ENCODE assay signal across 23 cellular contexts in genomic region chr14:90184571-90185266, GRCh38.
"Had no signal": no experiment of that assay in that cellular context is flagged by ENCODE, and none has a peak within 500 bp of the region (broad histone marks: within the 10 kb centered on the region; RNA-seq: fewer than 3 reads in every experiment).

No MANE protein-coding gene starts in this region.

- H3K36me3 ChIP-seq: Peyer's patch had no signal

- H3K4me1 Mint-ChIP-seq: activated CD4-positive, alpha-beta T cell treated with anti-CD3 and anti-CD28 coated beads, Interleukin-2, amount 10 ng/mL, durations not matched to agents 7 days and 5 days; brain; T-helper 17 cell had no signal

- H3K27me3 ChIP-seq: Peyer's patch had no signal

- H3K4me3 ChIP-seq: Peyer's patch had no signal

- DNase-seq: activated CD4-positive, alpha-beta memory T cell treated with anti-CD3 and anti-CD28 coated beads for 36 hours; activated CD4-positive, alpha-beta T cell treated with anti-CD3 and anti-CD28 coated beads, Interleukin-2, amount 10 ng/mL, durations not matched to agents 7 days and 5 days; activated CD4-positive, CD25-positive, alpha-beta regulatory T cell; activated CD8-positive, alpha-beta memory T cell treated with anti-CD3 and anti-CD28 coated beads for 24 hours; activated gamma-delta T cell; activated naive CD4-positive, alpha-beta T cell treated with anti-CD3 and anti-CD28 coated beads for 36 hours; activated T-cell treated with anti-CD3 and anti-CD28 coated beads, Interleukin-2, amount 50 U/mL, for 4 hours; amygdala; Karpas-422; NCI-H1105 treated with DMSO at 0.1 percent for 48 hours; NCI-H1436 treated with DMSO at 0.1 percent for 48 hours; NCI-H187; NCI-H2081; NCI-H526; NCI-H774; NK-92 treated with Interleukin-12 subunit alpha and Interleukin-12 subunit beta, amount 100 ng/mL, for 24 hours; Peyer's patch; SHP77; T-helper 17 cell; T-helper 9 cell had no signal

- H3K4me3 Mint-ChIP-seq: activated CD4-positive, alpha-beta memory T cell treated with anti-CD3 and anti-CD28 coated beads for 36 hours; activated CD4-positive, alpha-beta T cell treated with anti-CD3 and anti-CD28 coated beads, Interleukin-2, amount 10 ng/mL, durations not matched to agents 7 days and 5 days; activated naive CD4-positive, alpha-beta T cell treated with anti-CD3 and anti-CD28 coated beads for 36 hours; activated naive CD8-positive, alpha-beta T cell; activated T-cell treated with anti-CD3 and anti-CD28 coated beads, Interleukin-2, amount 50 U/mL, for 4 hours; brain; T-helper 17 cell had no signal

- H3K27ac ChIP-seq: Peyer's patch, RWPE1 had no signal

- H3K9me3 Mint-ChIP-seq: activated CD4-positive, alpha-beta memory T cell treated with anti-CD3 and anti-CD28 coated beads for 36 hours; activated T-cell treated with anti-CD3 and anti-CD28 coated beads, Interleukin-2, amount 50 U/mL, for 4 hours had no signal

- H3K9me3 ChIP-seq: Peyer's patch had no signal

- H3K4me1 ChIP-seq: Peyer's patch had no signal

- ATAC-seq: activated T-cell treated with anti-CD3 and anti-CD28 coated beads, Interleukin-2, amount 50 U/mL, for 4 hours; T-helper 17 cell had no signal

- H3K36me3 Mint-ChIP-seq: activated CD4-positive, alpha-beta memory T cell treated with anti-CD3 and anti-CD28 coated beads for 36 hours; activated naive CD8-positive, alpha-beta T cell; brain had no signal

- H3K27ac Mint-ChIP-seq: activated CD4-positive, alpha-beta memory T cell treated with anti-CD3 and anti-CD28 coated beads for 36 hours; activated CD4-positive, alpha-beta T cell treated with anti-CD3 and anti-CD28 coated beads, Interleukin-2, amount 10 ng/mL, durations not matched to agents 7 days and 5 days; activated naive CD4-positive, alpha-beta T cell treated with anti-CD3 and anti-CD28 coated beads for 36 hours; activated naive CD8-positive, alpha-beta T cell; brain; T-helper 17 cell had no signal
